2 cellular contexts compared by ENCODE assay signal in genomic region chr9:72149231-72149975, GRCh38.
TF ChIP-seq lines count a peak whose summit lies in the region.

Gene GDA (plus strand): TSS chr9:72149440. CDS start chr9:72149560, 120 bp downstream.

TF ChIP-seq in HEK293, 187 proteins besides CTCF, POLR2A, EP300 and RAD21:
- no peak for TF ChIP-seq ZBTB49 (tag by site-specific recombination; IDR thresholded peaks at IDR 0.05; ENCODE audit: low read depth)
- TF ChIP-seq SETDB1 (IDR thresholded peaks at IDR 0.05; ENCODE audit: insufficient read length, low read length) = no peak
- TF ChIP-seq ZNF768 (tag by site-specific recombination; IDR thresholded peaks at IDR 0.05) = no peak
- no peak for TF ChIP-seq SP2 (tag by site-specific recombination; IDR thresholded peaks at IDR 0.05)
- no peak for TF ChIP-seq ZSCAN5A (tag by site-specific recombination; IDR thresholded peaks at IDR 0.05)
- no peak for TF ChIP-seq ZNF23 (tag by site-specific recombination; IDR thresholded peaks at IDR 0.05; ENCODE audit: borderline replicate concordance)
- no peak for TF ChIP-seq ZNF548 (tag by site-specific recombination; IDR thresholded peaks at IDR 0.05)
- no peak for TF ChIP-seq SCRT1 (tag by site-specific recombination; IDR thresholded peaks at IDR 0.05; ENCODE audit: borderline replicate concordance)
- TF ChIP-seq ZNF514 (tag by site-specific recombination; IDR thresholded peaks at IDR 0.05) = no peak
- no peak for TF ChIP-seq ZNF2 (tag by site-specific recombination; IDR thresholded peaks at IDR 0.05)
- TF ChIP-seq ZNF626 (tag by site-specific recombination; IDR thresholded peaks at IDR 0.05) = no peak
- no peak for TF ChIP-seq ZBTB6 (tag by site-specific recombination; IDR thresholded peaks at IDR 0.05)
- TF ChIP-seq ZNF664 (tag by site-specific recombination; IDR thresholded peaks at IDR 0.05) = no peak
- no peak for TF ChIP-seq ZNF292 (tag by site-specific recombination; IDR thresholded peaks at IDR 0.05; ENCODE audit: borderline replicate concordance, low read depth)
- no peak for TF ChIP-seq ZNF600 (tag by site-specific recombination; IDR thresholded peaks at IDR 0.05)
- no peak for TF ChIP-seq FEZF1 (tag by site-specific recombination; IDR thresholded peaks at IDR 0.05)
- no peak for TF ChIP-seq TRIM28 (IDR thresholded peaks at IDR 0.05; ENCODE audit: borderline replicate concordance, low read length)
- no peak for TF ChIP-seq SALL2 (tag by site-specific recombination; IDR thresholded peaks at IDR 0.05; ENCODE audit: borderline replicate concordance)
- no peak for TF ChIP-seq ZBTB1 (tag by site-specific recombination; IDR thresholded peaks at IDR 0.05)
TF ChIP-seq in HEK293: peak in this region for 0.

TF ChIP-seq in K562, 482 proteins besides CTCF, POLR2A, EP300 and RAD21 (continued from another document):
- no peak for TF ChIP-seq MLX (CRISPR knock-in tag; conservative IDR thresholded peaks at IDR 0.05)
- TF ChIP-seq NFIC (IDR thresholded peaks at IDR 0.05) = no peak
- no peak for TF ChIP-seq ZNF197 (CRISPR knock-in tag; IDR thresholded peaks at IDR 0.05; ENCODE audit: low read depth)
- no peak for TF ChIP-seq CTBP1 (IDR thresholded peaks at IDR 0.05; ENCODE audit: borderline replicate concordance)
- no peak for TF ChIP-seq E2F4 (CRISPR knock-in tag; IDR thresholded peaks at IDR 0.05; ENCODE audit: low read depth)
- no peak for TF ChIP-seq PRDM10 (IDR thresholded peaks at IDR 0.05; ENCODE audit: partially characterized antibody)
- TF ChIP-seq ZNF133 (CRISPR knock-in tag; IDR thresholded peaks at IDR 0.05) = no peak
- no peak for TF ChIP-seq DNMT1 (IDR thresholded peaks at IDR 0.05)
- no peak for TF ChIP-seq MLLT1 (IDR thresholded peaks at IDR 0.05)
- TF ChIP-seq GABPA (tag; conservative IDR thresholded peaks at IDR 0.05; ENCODE audit: low read depth) = no peak
- TF ChIP-seq DACH1 (IDR thresholded peaks at IDR 0.05; ENCODE audit: partially characterized antibody) = no peak
- TF ChIP-seq FOXJ2 (tag; IDR thresholded peaks at IDR 0.05) = no peak
- TF ChIP-seq ZBTB34 (CRISPR knock-in tag; IDR thresholded peaks at IDR 0.05) = no peak
- TF ChIP-seq XRCC3 (IDR thresholded peaks at IDR 0.05) = no peak
- TF ChIP-seq ELK3 (CRISPR knock-in tag; IDR thresholded peaks at IDR 0.05) = no peak
- TF ChIP-seq NFXL1 (CRISPR knock-in tag; IDR thresholded peaks at IDR 0.05) = no peak
